In genomic region chr10:67075381-67076001, GRCh38 we compare ENCODE assay signal across 26 cellular contexts.
DNase-seq lines count a peak whose midpoint lies in the region; ATAC-seq, FAIRE-seq and TF ChIP-seq lines count a peak whose summit lies in the region.
"Had no signal": no experiment of that assay in that cellular context is flagged by ENCODE, and none has a peak within 500 bp of the region (broad histone marks: within the 10 kb centered on the region; RNA-seq: fewer than 3 reads in every experiment).

No MANE protein-coding gene starts in this region.

- no peaks in the 10 kb centered on the region for H3K36me3 Mint-ChIP-seq in mesothelial cell of epicardium
- H3K36me3 Mint-ChIP-seq: CD14-positive monocyte had no signal

- H3K27me3 ChIP-seq in cardiac muscle cell, result no peaks in the 10 kb centered on the region
- H3K27me3 ChIP-seq: SJSA1 had no signal

- H3K9me3 ChIP-seq in SK-N-MC (ENCODE audit: low read depth, low read length) (no peaks in the 10 kb centered on the region), cardiac muscle cell (ENCODE audit: low read depth) (no peaks in the 10 kb centered on the region)
- H3K9me3 ChIP-seq: A549, SJSA1 had no signal

- no peaks in the 10 kb centered on the region for H3K9me3 Mint-ChIP-seq in mesothelial cell of epicardium

- H3K4me3 ChIP-seq in SK-N-MC, result 0 out of 2 replicates have a peak overlapping the region, but pooled peaks have one; percentile 28
- H3K4me3 ChIP-seq in cardiac muscle cell, result no peak overlapping the region
- H3K4me3 ChIP-seq: A549, GM12878, SJSA1 had no signal

- peaks cover 31% of the 10 kb centered on the region for H3K4me1 Mint-ChIP-seq in mesothelial cell of epicardium
- H3K4me1 Mint-ChIP-seq: B cell, CD14-positive monocyte had no signal

- peaks cover 25% of the 10 kb centered on the region for H3K4me1 ChIP-seq in cardiac muscle cell (ENCODE audit: low read depth)
- H3K4me1 ChIP-seq: A549, SJSA1 had no signal

- no peak for TF ChIP-seq POLR2A in GM18505 (IDR thresholded peaks at IDR 0.05; ENCODE audit: borderline replicate concordance, extremely low read depth, insufficient read depth, insufficient read length)

- no peak overlapping the region for H3K4me3 Mint-ChIP-seq in mesothelial cell of epicardium
- H3K4me3 Mint-ChIP-seq: B cell, CD14-positive monocyte had no signal

- H3K36me3 ChIP-seq in SK-N-MC (ENCODE audit: insufficient read depth, low read length), result no peaks in the 10 kb centered on the region
- H3K36me3 ChIP-seq in cardiac muscle cell, result no peaks in the 10 kb centered on the region
- H3K36me3 ChIP-seq: SJSA1 had no signal

- DNase-seq in SK-N-MC (ENCODE audit: low read depth, low spot score) (no peak), cardiac muscle cell (ENCODE audit: low read depth in 1 of 2, low spot score in 1 of 2) (peak in 1 of 2 donors; percentile 16), foreskin melanocyte (no peak), mesothelial cell of epicardium (ENCODE audit: low spot score in 2 of 2, unreplicated experiment in 2 of 2) (no peak)
- DNase-seq: DMS79, KG1, NCI-H1092 treated with DMSO at 0.1 percent for 48 hours, NCI-H1436 treated with DMSO at 0.1 percent for 48 hours, NCI-H1930, NCI-H2227 treated with DMSO at 0.1 percent for 48 hours, NCI-H510A treated with DMSO at 0.1 percent for 48 hours, NCI-H748 treated with DMSO at 0.1 percent for 48 hours had no signal

- H3K27ac ChIP-seq in 22Rv1 (no peak overlapping the region), SK-N-MC (no peak overlapping the region), cardiac muscle cell (peak overlapping the region; percentile 81)
- H3K27ac ChIP-seq: A549, SJSA1 had no signal

- ATAC-seq in GM21619 (IDR thresholded peaks at IDR 0.05; ENCODE audit: unreplicated experiment), result no peak
- no peak for ATAC-seq in GM18505 (IDR thresholded peaks at IDR 0.05; ENCODE audit: unreplicated experiment)
- ATAC-seq: A549, GM12878, HCT116 had no signal

- no peak overlapping the region for H3K27ac Mint-ChIP-seq in mesothelial cell of epicardium
- H3K27ac Mint-ChIP-seq: B cell, CD14-positive monocyte had no signal

- H3K9ac ChIP-seq in SK-N-MC (ENCODE audit: insufficient read length), result no peak overlapping the region

- FAIRE-seq in islet of Langerhans (lab: Jason Lieb, UNC), result peak; percentile 94
- FAIRE-seq: A549, D721Med, GM12878, GM18507, H1, HTR-8/SVneo had no signal

- H3K27me3 Mint-ChIP-seq in mesothelial cell of epicardium (ENCODE audit: low read depth), result no peaks in the 10 kb centered on the region
- H3K27me3 Mint-ChIP-seq: B cell had no signal

- TF ChIP-seq CTCF in 22Rv1 (IDR thresholded peaks at IDR 0.05) (0 out of 2 replicates have a peak, but pooled peaks have one; percentile 6), cardiac muscle cell (IDR thresholded peaks at IDR 0.05; ENCODE audit: low read depth, low read length) (no peak), mesothelial cell of epicardium (IDR thresholded peaks at IDR 0.05; ENCODE audit: unreplicated experiment) (no peak)
